6 cellular contexts compared by ENCODE assay signal in genomic region chr3:178835033-178835432, GRCh38.
"Had no signal": no experiment of that assay in that cellular context is flagged by ENCODE, and none has a peak within 500 bp of the region (broad histone marks: within the 10 kb centered on the region; RNA-seq: fewer than 3 reads in every experiment).

No MANE protein-coding gene starts in this region.

- H3K4me3 ChIP-seq: GM23338, K562 had no signal

- H3K4me2 ChIP-seq: GM23338 had no signal

- ATAC-seq: GM23338, K562 had no signal

- DNase-seq: H9, HCEC 1CT, IMR-90, KG1 had no signal

- H2AFZ ChIP-seq: GM23338 had no signal
